1 cellular context compared by ENCODE assay signal in the genomic region with DNA sequence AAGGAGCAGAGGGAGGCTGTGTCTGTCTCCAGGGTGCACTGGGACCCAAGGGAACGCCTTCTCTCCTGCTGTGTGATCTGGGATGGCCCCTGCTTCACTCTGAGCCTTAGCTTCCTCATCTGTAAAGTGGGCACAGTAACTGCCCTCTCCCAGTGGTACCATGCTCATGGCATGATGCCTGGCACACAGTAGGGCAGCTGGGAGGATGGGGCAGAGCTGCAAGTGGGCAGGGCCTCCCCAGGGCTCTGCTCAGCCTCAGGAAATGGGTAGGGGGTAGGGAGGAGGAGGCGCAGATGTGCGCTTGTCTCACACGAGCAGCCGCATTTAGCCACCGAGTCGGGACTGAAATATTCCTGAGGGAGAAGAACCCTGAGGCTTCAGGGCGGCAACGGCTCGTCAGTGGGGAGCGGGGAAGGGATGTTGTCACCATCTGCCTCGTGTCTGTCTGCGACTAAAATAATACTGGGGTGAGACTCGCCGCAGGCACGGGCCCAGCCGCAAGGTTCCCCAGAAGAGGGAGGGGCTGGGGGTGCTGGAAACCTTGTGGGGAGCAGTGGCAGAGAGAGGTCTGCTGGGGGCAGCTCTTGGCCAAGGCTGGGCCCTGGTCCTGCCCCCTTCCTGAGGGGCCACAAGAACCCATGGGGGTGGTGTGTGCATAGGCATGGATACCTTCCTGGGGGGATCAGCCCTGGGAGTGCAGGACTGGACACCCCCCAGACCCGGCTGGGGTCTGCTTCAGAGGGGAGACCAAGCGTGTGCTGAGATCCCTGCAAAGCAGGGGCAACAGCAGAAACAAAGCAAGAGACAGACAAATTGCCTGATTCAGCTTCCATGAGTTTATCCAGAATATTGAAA.
TF ChIP-seq lines count a peak whose summit lies in the region.

No MANE protein-coding gene starts in this region.

TF ChIP-seq in H1, 55 proteins besides CTCF, POLR2A, EP300 and RAD21:
- TF ChIP-seq CBX8 (IDR thresholded peaks at IDR 0.05; ENCODE audit: borderline replicate concordance, low read depth, low read length), result no peak
- TF ChIP-seq EZH2 (IDR thresholded peaks at IDR 0.05; ENCODE audit: low read depth, low read length, severe bottlenecking), result no peak
- TF ChIP-seq, protein P1, sequence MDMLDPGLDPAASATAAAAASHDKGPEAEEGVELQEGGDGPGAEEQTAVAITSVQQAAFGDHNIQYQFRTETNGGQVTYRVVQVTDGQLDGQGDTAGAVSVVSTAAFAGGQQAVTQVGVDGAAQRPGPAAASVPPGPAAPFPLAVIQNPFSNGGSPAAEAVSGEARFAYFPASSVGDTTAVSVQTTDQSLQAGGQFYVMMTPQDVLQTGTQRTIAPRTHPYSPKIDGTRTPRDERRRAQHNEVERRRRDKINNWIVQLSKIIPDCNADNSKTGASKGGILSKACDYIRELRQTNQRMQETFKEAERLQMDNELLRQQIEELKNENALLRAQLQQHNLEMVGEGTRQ (IDR thresholded peaks at IDR 0.05; ENCODE audit: low read length), result no peak
- TF ChIP-seq SP1 (IDR thresholded peaks at IDR 0.05; ENCODE audit: low read depth, low read length), result no peak
